ENCODE assay signal across 10 cellular contexts in genomic region chr2:16218651-16219050, GRCh38.
DNase-seq lines count a peak whose midpoint lies in the region; ATAC-seq, FAIRE-seq and TF ChIP-seq lines count a peak whose summit lies in the region.
"Had no signal": no experiment of that assay in that cellular context is flagged by ENCODE, and none has a peak within 500 bp of the region (broad histone marks: within the 10 kb centered on the region; RNA-seq: fewer than 3 reads in every experiment).

No MANE protein-coding gene starts in this region.

- no TSS peak for BruUV-seq in PC-3 (replicated peaks; lab: Mats Ljungman, UMichigan)

- no peaks in the 10 kb centered on the region for H3K79me2 ChIP-seq in PC-3 (ENCODE audit: low read length)

- H2AFZ ChIP-seq in PC-3 (ENCODE audit: low read length): no peak overlapping the region

- no peaks in the 10 kb centered on the region for H3K9me2 ChIP-seq in PC-3 (replicated peaks; ENCODE audit: low read length)

- no peaks in the 10 kb centered on the region for H3K4me1 Mint-ChIP-seq in CD14-positive monocyte

- peaks cover 0 to 2% (median 0%) of the 10 kb centered on the region in 7 donors for H3K9me3 Mint-ChIP-seq in CD14-positive monocyte

- H3K9ac ChIP-seq in PC-3 (ENCODE audit: low read length) (no peak overlapping the region), kidney (ENCODE audit: low read length in 2 of 2) (no peak overlapping the region)

- H3K27ac ChIP-seq in PC-3 (ENCODE audit: low read length) (no peak overlapping the region), kidney (ENCODE audit: low read depth in 2 of 2, low read length in 2 of 2) (no peak overlapping the region)
- H3K27ac ChIP-seq: ascending aorta had no signal

- H3K9me3 ChIP-seq in PC-3 (ENCODE audit: low read length) (no peaks in the 10 kb centered on the region), kidney (ENCODE audit: control insufficient read depth in 1 of 2, low read length in 2 of 2) (no peaks in the 10 kb centered on the region)
- H3K9me3 ChIP-seq: ascending aorta had no signal

- no peaks in the 10 kb centered on the region for H3K4me1 ChIP-seq in PC-3 (ENCODE audit: insufficient read depth, low read length)
- no peaks in the 10 kb centered on the region for H3K4me1 ChIP-seq in kidney (ENCODE audit: control insufficient read depth in 1 of 2, insufficient read depth in 1 of 2, low read depth in 1 of 2, low read length in 2 of 2)
- H3K4me1 ChIP-seq: ascending aorta had no signal

- H3K36me3 Mint-ChIP-seq in CD14-positive monocyte: no peaks in the 10 kb centered on the region

- DNase-seq in CD14-positive monocyte (ENCODE audit: low spot score) (no peak), GM13976 (ENCODE audit: low spot score) (peak; percentile 47), PC-3 (no peak), kidney (no peak), NCI-H2029 (lab: John Stamatoyannopoulos, UW) (no peak)
- DNase-seq: GF-D8 had no signal

- ATAC-seq in PC-3: no peak
- ATAC-seq in HG02973 (IDR thresholded peaks at IDR 0.05; ENCODE audit: unreplicated experiment): no peak
- ATAC-seq in HG03108 (IDR thresholded peaks at IDR 0.05; ENCODE audit: unreplicated experiment): no peak
- no peak for ATAC-seq in HG03045 (IDR thresholded peaks at IDR 0.05; ENCODE audit: unreplicated experiment)

- no peak overlapping the region for H3K4me3 Mint-ChIP-seq in CD14-positive monocyte

- H3K27me3 ChIP-seq in PC-3 (ENCODE audit: low read length): peaks cover 5% of the 10 kb centered on the region; the same call in 1 of the 2 replicates
- H3K27me3 ChIP-seq: ascending aorta had no signal

- intact Hi-C loops in CD14-positive monocyte (cut with micrococcal nuclease): no loop called here
- intact Hi-C loops in PC-3 (cut with micrococcal nuclease): no loop called here
- intact Hi-C loops in kidney (cut with DNase I): no loop called here

- H3F3A ChIP-seq in PC-3 (ENCODE audit: low read length, unreplicated experiment): no peaks in the 10 kb centered on the region

- in situ Hi-C loops in GM13976 (cut with MboI; ENCODE audit: low sequenced_read_pairs, unreplicated experiment): no loop called here

- no peaks in the 10 kb centered on the region for H4K20me1 ChIP-seq in PC-3 (ENCODE audit: low read length)

- no peak overlapping the region for H3K27ac Mint-ChIP-seq in CD14-positive monocyte

- no peaks in the 10 kb centered on the region for H3K36me3 ChIP-seq in PC-3 (ENCODE audit: low read depth, low read length)
- no peaks in the 10 kb centered on the region for H3K36me3 ChIP-seq in kidney (ENCODE audit: control insufficient read depth in 1 of 2, insufficient read depth in 2 of 2, low read length in 2 of 2)
- H3K36me3 ChIP-seq: ascending aorta had no signal

- peak; percentile 11 for TF ChIP-seq CTCF in CD14-positive monocyte (IDR thresholded peaks at IDR 0.05)
- peak; percentile 19 for TF ChIP-seq CTCF in GM13976 (IDR thresholded peaks at IDR 0.05; ENCODE audit: borderline replicate concordance, control extremely low read depth, extremely low read depth, insufficient read depth, missing control alignments)
- TF ChIP-seq CTCF in PC-3 (conservative IDR thresholded peaks at IDR 0.05; ENCODE audit: low read depth, low read length): peak; percentile 30
- TF ChIP-seq CTCF in kidney (IDR thresholded peaks at IDR 0.05; ENCODE audit: borderline replicate concordance, extremely low read depth, insufficient read depth): peak; percentile 8

- H3K4me2 ChIP-seq in PC-3 (ENCODE audit: low read length): no peak overlapping the region

- POLR2A ChIA-PET in PC-3 (lab: Charles Lee; ENCODE audit: unreplicated experiment): no interaction called here

- no peak for FAIRE-seq in kidney (lab: Jason Lieb, UNC)

- CTCF ChIA-PET in PC-3 (lab: Charles Lee): no interaction called here

- peaks cover 0 to 2% (median 0%) of the 10 kb centered on the region in 3 donors for H3K27me3 Mint-ChIP-seq in CD14-positive monocyte (ENCODE audit: low read depth in 3 of 3)

- H3K4me3 ChIP-seq in PC-3 (ENCODE audit: low read length) (no peak overlapping the region), kidney (ENCODE audit: low read length in 2 of 2) (no peak overlapping the region)
- H3K4me3 ChIP-seq: ascending aorta had no signal
